ENCODE assay signal across 10 cellular contexts in the genomic region with DNA sequence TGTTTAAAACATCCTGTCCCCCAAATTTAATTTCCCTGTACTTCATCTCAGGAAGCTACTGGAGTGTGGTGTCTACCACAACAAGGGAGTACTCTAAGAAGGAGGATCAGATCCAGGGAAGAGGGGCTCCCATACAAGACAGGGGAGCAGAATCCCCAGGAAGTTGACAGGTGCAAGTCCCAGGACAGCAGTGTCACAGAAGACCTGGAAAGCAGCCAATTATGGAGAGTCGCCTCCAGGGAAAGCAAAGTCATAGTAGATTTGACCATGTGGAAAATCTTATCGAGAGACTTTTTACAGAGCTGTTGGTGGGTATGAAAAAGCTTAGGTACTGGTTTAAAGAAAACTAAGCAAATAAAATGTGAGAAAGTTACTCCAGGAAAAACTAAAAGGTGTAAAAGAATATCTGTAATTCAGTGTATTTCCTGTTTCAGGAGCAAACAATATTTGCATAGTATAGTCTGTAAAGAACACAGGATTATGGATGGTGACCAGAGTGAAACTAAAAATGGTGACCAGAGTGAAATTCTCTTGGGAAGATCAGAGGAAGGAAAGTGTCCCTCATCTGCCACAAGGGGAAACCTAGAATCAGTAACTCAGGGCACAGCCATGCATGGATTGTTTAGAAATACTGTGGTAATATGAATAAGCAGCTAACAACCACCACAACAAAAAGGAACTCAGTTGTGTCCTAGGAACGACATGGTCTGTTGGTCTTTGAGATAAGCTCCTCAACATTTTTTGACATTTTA. TPM values are rescaled to one million over a fixed set of nuclear protein-coding genes. Genes with fewer than 3 reads are reported as not detected.
A peak's percentile ranks its signal among the peaks of the same experiment; 100 is the strongest.
DNase-seq lines count a peak whose midpoint lies in the region; ATAC-seq and TF ChIP-seq lines count a peak whose summit lies in the region.
"Had no signal": no experiment of that assay in that cellular context is flagged by ENCODE, and none has a peak within 500 bp of the region (broad histone marks: within the 10 kb centered on the region; RNA-seq: fewer than 3 reads in every experiment).

No MANE protein-coding gene starts in this region.

- H2AFZ ChIP-seq in mammary epithelial cell (ENCODE audit: low read depth, low read length): no peak overlapping the region

- no peaks in the 10 kb centered on the region for H3K27me3 Mint-ChIP-seq in osteocyte (ENCODE audit: unreplicated experiment)

- no peak overlapping the region for H3K27ac Mint-ChIP-seq in osteocyte (ENCODE audit: unreplicated experiment)

- H3K36me3 Mint-ChIP-seq in osteocyte (ENCODE audit: unreplicated experiment): peaks cover 16% of the 10 kb centered on the region
- H3K36me3 Mint-ChIP-seq: activated naive CD4-positive, alpha-beta T cell treated with anti-CD3 and anti-CD28 coated beads, Interleukin-2, amount 50 U/mL, for 72 hours had no signal

- in situ Hi-C loops in mammary epithelial cell (cut with MboI; ENCODE audit: low sequenced_read_pairs in 2 of 2): loop anchor here (5.0 to 25.0 kb wide), 3 partner anchors 127 to 647 kb away; partner anchors contain the start of gene SEC61G (in 1 of the 2)

- H3K9ac ChIP-seq in mammary epithelial cell (ENCODE audit: insufficient read depth, low read length): no peak overlapping the region

- H3K4me3 ChIP-seq in mammary epithelial cell (replicated peaks in 1 of 3; ENCODE audit: insufficient read depth in 1 of 3, low read depth in 2 of 3, low read length in 3 of 3): no peak overlapping the region
- no peak overlapping the region for H3K4me3 ChIP-seq in breast epithelium
- H3K4me3 ChIP-seq in right cardiac atrium (ENCODE audit: low read length): no peak overlapping the region
- H3K4me3 ChIP-seq in heart left ventricle: no peak overlapping the region
- H3K4me3 ChIP-seq: SJSA1 had no signal

- CTCF ChIA-PET in mammary epithelial cell (lab: Charles Lee; ENCODE audit: low non-redundant PET): no interaction called here

- H3K4me3 Mint-ChIP-seq in osteocyte (ENCODE audit: unreplicated experiment): no peak overlapping the region

- BruUV-seq in mammary epithelial cell (replicated peaks; lab: Mats Ljungman, UMichigan): no TSS peak

- WGBS in mammary epithelial cell (ENCODE audit: low coverage, missing lambda C conversion rate): 46% methylated on average over 3 of the region's 3 CpGs
- WGBS in right cardiac atrium: 56% methylated on average over 3 of the region's 3 CpGs
- WGBS in heart left ventricle, 4 donors: 42 to 48% (median 43%) methylated on average over 3 of the region's 3 CpGs

- intact Hi-C loops in mammary epithelial cell (cut with micrococcal nuclease): no loop called here
- intact Hi-C loops in breast epithelium (cut with DNase I; ENCODE audit: low total_unique reads): loop anchor here (5.0 kb wide), 1 partner anchor 122 kb away; no protein-coding TSS in a partner anchor
- intact Hi-C loops in right cardiac atrium (cut with DNase I): no loop called here
- intact Hi-C loops in heart left ventricle (cut with DNase I): loop anchor here in 2 of 10 donors (10.0 kb wide), 1 partner anchor 635 kb away; no protein-coding TSS in a partner anchor

- H3K4me1 Mint-ChIP-seq in osteocyte (ENCODE audit: unreplicated experiment): no peaks in the 10 kb centered on the region

- H4K20me1 ChIP-seq in mammary epithelial cell (ENCODE audit: insufficient read depth, low read length): no peaks in the 10 kb centered on the region

- no peak overlapping the region for H3K27ac ChIP-seq in mammary epithelial cell (ENCODE audit: insufficient read depth, low read depth, low read length)
- no peak overlapping the region for H3K27ac ChIP-seq in breast epithelium
- no peak overlapping the region for H3K27ac ChIP-seq in right cardiac atrium (ENCODE audit: low read length)
- H3K27ac ChIP-seq in heart left ventricle: no peak overlapping the region
- H3K27ac ChIP-seq: SJSA1 had no signal

- no peak overlapping the region for H3K4me2 ChIP-seq in mammary epithelial cell (ENCODE audit: insufficient read depth, low read depth, low read length)

- no peaks in the 10 kb centered on the region for H3K9me3 ChIP-seq in mammary epithelial cell (replicated peaks; ENCODE audit: insufficient read depth, low read length)
- H3K9me3 ChIP-seq in breast epithelium: no peaks in the 10 kb centered on the region
- no peaks in the 10 kb centered on the region for H3K9me3 ChIP-seq in right cardiac atrium (ENCODE audit: control insufficient read depth, low read length)
- no peaks in the 10 kb centered on the region for H3K9me3 ChIP-seq in heart left ventricle
- H3K9me3 ChIP-seq: SJSA1 had no signal

- H3K36me3 ChIP-seq in mammary epithelial cell (ENCODE audit: insufficient read depth, low read length) (peaks cover 5% of the 10 kb centered on the region), breast epithelium (no peaks in the 10 kb centered on the region), heart left ventricle (peaks cover 0 to 46% (median 16%) of the 10 kb centered on the region in 9 donors)

- no peaks in the 10 kb centered on the region for H3K27me3 ChIP-seq in mammary epithelial cell (ENCODE audit: insufficient read depth, low read length)
- no peaks in the 10 kb centered on the region for H3K27me3 ChIP-seq in breast epithelium
- no peaks in the 10 kb centered on the region for H3K27me3 ChIP-seq in right cardiac atrium (ENCODE audit: control insufficient read depth, insufficient read depth)
- H3K27me3 ChIP-seq in heart left ventricle: no peaks in the 10 kb centered on the region
- H3K27me3 ChIP-seq: SJSA1 had no signal

- H3K79me2 ChIP-seq in mammary epithelial cell (ENCODE audit: insufficient read depth, low read length): no peaks in the 10 kb centered on the region

- no peaks in the 10 kb centered on the region for H3K4me1 ChIP-seq in mammary epithelial cell (ENCODE audit: insufficient read depth, low read length)
- H3K4me1 ChIP-seq in breast epithelium: no peaks in the 10 kb centered on the region
- H3K4me1 ChIP-seq in right cardiac atrium (ENCODE audit: control insufficient read depth, insufficient read depth, low read length): no peaks in the 10 kb centered on the region
- no peaks in the 10 kb centered on the region for H3K4me1 ChIP-seq in heart left ventricle

- no peaks in the 10 kb centered on the region for H3K9me3 Mint-ChIP-seq in osteocyte (ENCODE audit: unreplicated experiment)
- H3K9me3 Mint-ChIP-seq: activated naive CD4-positive, alpha-beta T cell treated with anti-CD3 and anti-CD28 coated beads, Interleukin-2, amount 50 U/mL, for 72 hours had no signal

- peak; percentile 12 to 14 for TF ChIP-seq CTCF in mammary epithelial cell (conservative IDR thresholded peaks at IDR 0.05 in 1 of 2, IDR thresholded peaks at IDR 0.05 in 1 of 2; ENCODE audit: extremely low read depth in 1 of 2, insufficient read depth in 1 of 2, low read depth in 1 of 2, low read length in 2 of 2)
- no peak for TF ChIP-seq CTCF in breast epithelium (IDR thresholded peaks at IDR 0.05)
- no peak for TF ChIP-seq CTCF in osteocyte (IDR thresholded peaks at IDR 0.05)
- TF ChIP-seq CTCF in heart left ventricle (IDR thresholded peaks at IDR 0.05): no peak

- dilution Hi-C loops in mammary epithelial cell (cut with HindIII; ENCODE audit: low sequenced_read_pairs): no loop called here

- TF ChIP-seq POLR2A in breast epithelium (IDR thresholded peaks at IDR 0.05) (no peak), heart left ventricle (IDR thresholded peaks at IDR 0.05) (no peak)

- ATAC-seq in HG03565 (IDR thresholded peaks at IDR 0.05; ENCODE audit: unreplicated experiment): peak; percentile 64
- no peak for ATAC-seq in right cardiac atrium
- ATAC-seq in heart left ventricle: no peak

- DNase-seq in mammary epithelial cell (no peak), breast epithelium (ENCODE audit: low spot score in 2 of 2) (no peak), astrocyte of the hippocampus (ENCODE audit: low read depth, low spot score) (peak; percentile 11), osteocyte (ENCODE audit: extremely low spot score, unreplicated experiment) (no peak), right cardiac atrium (no peak), heart left ventricle (no peak)
- DNase-seq in activated CD4-positive, CD25-positive, alpha-beta regulatory T cell (lab: John Stamatoyannopoulos, UW): no peak

RNA-seq across cellular contexts. Expression of gene LANCL2, which starts 44.5 kb away (rescaled TPM):
- 10 to 100 TPM; 12.7 to 13.5 TPM for total RNA-seq in mammary epithelial cell
- polyA plus RNA-seq in mammary epithelial cell: 16.6 TPM
- polyA minus RNA-seq in mammary epithelial cell: 22.6 TPM
- total RNA-seq in breast epithelium: 10 to 100 TPM; 11.8 to 22.4 (median 20.2) TPM
- total RNA-seq in osteocyte: 11.6 and 12.6 TPM in 2 replicates
- total RNA-seq in right cardiac atrium: 1 to 10 TPM; 7.5 to 9.9 (median 8.8) TPM
- 4.2 TPM for polyA plus RNA-seq in right cardiac atrium
- 10 to 100 TPM in 2 of 9 donors, 1 to 10 TPM in 7; 4.3 to 10.3 (median 8.5) TPM for total RNA-seq in heart left ventricle
- 1 to 10 TPM; 2.6 to 6.3 TPM for polyA plus RNA-seq in heart left ventricle

Comparison
In these comparisons a context has a peak if more than half of its experiments do, and no peak if none do; other contexts are left out.
1. CTCF ChIP-seq: peak in mammary epithelial cell (2 of 2); none in breast epithelium (0 of 3), osteocyte (single experiment) and heart left ventricle (0 of 12).